Comparison of ENCODE assay signal across 13 cellular contexts in genomic region chr16:68021490-68021889, GRCh38. TPM values are rescaled to one million over a fixed set of nuclear protein-coding genes. Genes with fewer than 3 reads are reported as not detected.
DNase-seq lines count a peak whose midpoint lies in the region; ATAC-seq and TF ChIP-seq lines count a peak whose summit lies in the region.
"Had no signal": no experiment of that assay in that cellular context is flagged by ENCODE, and none has a peak within 500 bp of the region (broad histone marks: within the 10 kb centered on the region; RNA-seq: fewer than 3 reads in every experiment).

No MANE protein-coding gene starts in this region.

- no peak overlapping the region for H3K27ac ChIP-seq in SU-DHL-6 (ENCODE audit: low read depth, low read length)
- H3K27ac ChIP-seq in skeletal muscle tissue (ENCODE audit: low read depth, low read length) = no peak overlapping the region

- H3K9ac ChIP-seq in SU-DHL-6 (ENCODE audit: low read length) (no peak overlapping the region), skeletal muscle tissue (ENCODE audit: low read depth in 1 of 3, low read length in 3 of 3) (peak overlapping the region; percentile 17 to 99 (median 98))

- H4K20me1 ChIP-seq in SU-DHL-6 (ENCODE audit: low read depth, low read length) = peaks cover 3% of the 10 kb centered on the region; the same call in 1 of the 2 replicates

- DNase-seq in T-helper 2 cell treated with Interferon-gamma antibody and Interleukin-4, amounts not matched to agents 5 μg/mL and 100 μg/mL, for 36 hours (ENCODE audit: low spot score) = no peak
- DNase-seq in T-helper 2 cell = no peak
- no peak for DNase-seq in glutamatergic neuron
- no peak for DNase-seq in RPMI8226
- DNase-seq: NCI-H1048 had no signal

- peak overlapping the region; percentile 36 for H3K27ac Mint-ChIP-seq in T-helper 2 cell treated with Interferon-gamma antibody and Interleukin-4, amounts not matched to agents 5 μg/mL and 100 μg/mL, for 36 hours
- no peak overlapping the region for H3K27ac Mint-ChIP-seq in glutamatergic neuron (ENCODE audit: unreplicated experiment)

- no peak for TF ChIP-seq CTCF in SU-DHL-6 (IDR thresholded peaks at IDR 0.05; ENCODE audit: insufficient read depth, low read length, poor library complexity, severe bottlenecking)
- no peak for TF ChIP-seq CTCF in glutamatergic neuron (IDR thresholded peaks at IDR 0.05; ENCODE audit: partially characterized antibody, unreplicated experiment)

- H3K27me3 Mint-ChIP-seq in T-helper 2 cell treated with Interferon-gamma antibody and Interleukin-4, amounts not matched to agents 5 μg/mL and 100 μg/mL, for 36 hours (ENCODE audit: low read depth) = no peaks in the 10 kb centered on the region
- H3K27me3 Mint-ChIP-seq in glutamatergic neuron (ENCODE audit: unreplicated experiment) = peaks cover 8% of the 10 kb centered on the region

- H3K9me2 ChIP-seq in SU-DHL-6 (replicated peaks; ENCODE audit: insufficient read depth, low read length) = no peaks in the 10 kb centered on the region

- H3K9me3 ChIP-seq in SU-DHL-6 (ENCODE audit: insufficient read depth, low read length) = no peaks in the 10 kb centered on the region
- no peaks in the 10 kb centered on the region for H3K9me3 ChIP-seq in skeletal muscle tissue (ENCODE audit: control insufficient read depth in 3 of 3, low read length in 3 of 3)

- peaks cover 13% of the 10 kb centered on the region for H3K4me1 Mint-ChIP-seq in T-helper 2 cell treated with Interferon-gamma antibody and Interleukin-4, amounts not matched to agents 5 μg/mL and 100 μg/mL, for 36 hours (ENCODE audit: low read depth)
- H3K4me1 Mint-ChIP-seq in glutamatergic neuron (ENCODE audit: low read depth, unreplicated experiment) = peaks cover 2% of the 10 kb centered on the region

- peak overlapping the region; percentile 92 for H3K4me2 ChIP-seq in SU-DHL-6 (ENCODE audit: low read depth, low read length, poor library complexity, severe bottlenecking)

- H3F3A ChIP-seq in SU-DHL-6 (ENCODE audit: insufficient read depth) = no peaks in the 10 kb centered on the region

- no peak for ATAC-seq in GM19023 (IDR thresholded peaks at IDR 0.05; ENCODE audit: unreplicated experiment)
- ATAC-seq in GM19395 (IDR thresholded peaks at IDR 0.05; ENCODE audit: unreplicated experiment) = no peak
- ATAC-seq: activated CD4-positive, CD25-positive, alpha-beta regulatory T cell treated with anti-CD3 and anti-CD28 coated beads, Interleukin-2, amount 50 U/mL, for 24 hours had no signal

- H3K36me3 ChIP-seq in SU-DHL-6 (ENCODE audit: low read length) (no peaks in the 10 kb centered on the region), skeletal muscle tissue (ENCODE audit: control insufficient read depth in 3 of 3, insufficient read depth in 3 of 3, low read length in 3 of 3) (peaks cover 9 to 13% (median 12%) of the 10 kb centered on the region in 3 donors)

- no peaks in the 10 kb centered on the region for H3K9me3 Mint-ChIP-seq in T-helper 2 cell treated with Interferon-gamma antibody and Interleukin-4, amounts not matched to agents 5 μg/mL and 100 μg/mL, for 36 hours
- peaks cover 6% of the 10 kb centered on the region for H3K9me3 Mint-ChIP-seq in glutamatergic neuron (ENCODE audit: unreplicated experiment)

- no peak overlapping the region for H2AFZ ChIP-seq in SU-DHL-6 (ENCODE audit: low read depth, low read length, severe bottlenecking)

- H3K4me3 Mint-ChIP-seq in T-helper 2 cell treated with Interferon-gamma antibody and Interleukin-4, amounts not matched to agents 5 μg/mL and 100 μg/mL, for 36 hours = peak overlapping the region; percentile 100
- peak overlapping the region; percentile 96 for H3K4me3 Mint-ChIP-seq in glutamatergic neuron (ENCODE audit: unreplicated experiment)

- no peaks in the 10 kb centered on the region for H3K27me3 ChIP-seq in SU-DHL-6 (ENCODE audit: low read length)
- no peaks in the 10 kb centered on the region for H3K27me3 ChIP-seq in skeletal muscle tissue (ENCODE audit: control insufficient read depth in 3 of 3, insufficient read depth in 3 of 3, low read length in 3 of 3)

- H3K4me3 ChIP-seq in SU-DHL-6 (ENCODE audit: insufficient read depth, low read length, poor library complexity, severe bottlenecking) (no peak overlapping the region), skeletal muscle tissue (ENCODE audit: low read length in 3 of 3) (peak overlapping the region; percentile 98 to 100 (median 99))

- H3K4me1 ChIP-seq in skeletal muscle tissue (ENCODE audit: control insufficient read depth in 3 of 3, insufficient read depth in 3 of 3, low read length in 3 of 3) = peaks cover 23 to 34% (median 30%) of the 10 kb centered on the region in 3 donors

- H3K79me2 ChIP-seq in SU-DHL-6 (ENCODE audit: insufficient read depth, low read length) = peaks cover 33% of the 10 kb centered on the region

- H3K36me3 Mint-ChIP-seq in T-helper 2 cell treated with Interferon-gamma antibody and Interleukin-4, amounts not matched to agents 5 μg/mL and 100 μg/mL, for 36 hours (ENCODE audit: low read depth) = peaks cover 10% of the 10 kb centered on the region
- no peaks in the 10 kb centered on the region for H3K36me3 Mint-ChIP-seq in glutamatergic neuron (ENCODE audit: unreplicated experiment)

RNA-seq across cellular contexts. Expression of gene DDX28, which starts 1.5 kb away (rescaled TPM):
- total RNA-seq in glutamatergic neuron (ENCODE audit: unreplicated experiment) (6.7 TPM), skeletal muscle tissue (14.1 TPM)

RNA-seq across cellular contexts. Expression of gene DUS2, which starts 1.6 kb away (rescaled TPM):
- total RNA-seq in glutamatergic neuron (ENCODE audit: unreplicated experiment) = 21.0 TPM
- total RNA-seq in skeletal muscle tissue = 15.1 TPM

RNA-seq across cellular contexts. Expression of gene DPEP2NB, which starts 5.8 kb away (rescaled TPM):
- total RNA-seq in glutamatergic neuron (ENCODE audit: unreplicated experiment) (not detected), skeletal muscle tissue (not detected)
- total RNA-seq: A172, omental fat pad, RPMI7951 had no signal

RNA-seq across cellular contexts. Expression of gene DPEP2, which starts 22.2 kb away (rescaled TPM):
- total RNA-seq in glutamatergic neuron (ENCODE audit: unreplicated experiment) (not detected), skeletal muscle tissue (1.0 TPM)
- total RNA-seq: A172, RPMI7951 had no signal

RNA-seq across cellular contexts. Expression of gene DPEP3, which starts 41.2 kb away (rescaled TPM):
- total RNA-seq in glutamatergic neuron (ENCODE audit: unreplicated experiment) = not detected
- not detected for total RNA-seq in skeletal muscle tissue
- total RNA-seq: A172, RPMI7951 had no signal
